ENCODE assay signal across 27 cellular contexts in genomic region chr15:83911345-83911744, GRCh38.
"Had no signal": no experiment of that assay in that cellular context is flagged by ENCODE, and none has a peak within 500 bp of the region (broad histone marks: within the 10 kb centered on the region; RNA-seq: fewer than 3 reads in every experiment).

No MANE protein-coding gene starts in this region.

- H3K27ac ChIP-seq: colonic mucosa, epithelial cell of prostate, esophagus squamous epithelium, gastrocnemius medialis, heart right ventricle, left lung, lower lobe of right lung had no signal

- DNase-seq: colonic mucosa; cortex of kidney; effector CD8-positive, alpha-beta T cell; effector memory CD8-positive, alpha-beta T cell; endodermal cell; erythroblast; esophagus squamous epithelium; foreskin fibroblast; foreskin melanocyte; gastrocnemius medialis; glutamatergic neuron; head of caudate nucleus; heart right ventricle; hippocampal formation; islet precursor cell; kidney; kidney glomerular epithelial cell; left colon; left lung; left ventricle myocardium superior; lower lobe of right lung; mesenchymal stem cell; mucosa of descending colon; naive B cell had no signal

- H3K9me3 ChIP-seq: colonic mucosa, esophagus squamous epithelium, gastrocnemius medialis, lower lobe of right lung, mucosa of descending colon had no signal

- H3K4me1 ChIP-seq: colonic mucosa, esophagus squamous epithelium, gastrocnemius medialis, heart right ventricle, left lung, lower lobe of right lung had no signal

- H3K4me3 ChIP-seq: colonic mucosa, esophagus squamous epithelium, gastrocnemius medialis, heart right ventricle, left lung, lower lobe of right lung, mucosa of descending colon had no signal

- ATAC-seq: effector memory CD8-positive, alpha-beta T cell; esophagus mucosa; gastrocnemius medialis; heart right ventricle; left colon; left lung; left ventricle myocardium superior; lower lobe of right lung; mucosa of descending colon had no signal

- FAIRE-seq: endometrium, kidney had no signal
